ENCODE assay signal across 25 cellular contexts in the genomic region with DNA sequence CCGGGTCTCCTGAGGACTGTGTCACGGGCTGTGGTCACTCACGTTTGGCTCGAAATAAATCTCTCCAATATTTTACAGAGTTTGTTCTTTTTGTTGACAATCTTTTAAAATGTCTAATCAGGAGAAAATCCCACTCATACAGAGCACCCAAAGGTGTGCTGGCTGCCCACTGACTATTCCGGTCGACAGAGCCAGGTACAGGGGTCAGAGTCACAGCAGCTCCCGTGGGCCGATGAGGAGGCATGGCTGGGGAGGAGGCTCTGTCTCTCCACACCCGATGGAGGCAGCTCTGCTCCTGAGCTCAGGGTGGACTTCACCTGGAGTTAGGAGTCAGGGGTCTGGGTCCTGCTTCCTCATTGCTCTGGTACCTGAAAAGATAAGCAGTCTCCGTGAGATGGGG. TPM values are rescaled to one million over a fixed set of nuclear protein-coding genes. Genes with fewer than 3 reads are reported as not detected.
"Had no signal": no experiment of that assay in that cellular context is flagged by ENCODE, and none has a peak within 500 bp of the region (broad histone marks: within the 10 kb centered on the region; RNA-seq: fewer than 3 reads in every experiment).

No MANE protein-coding gene starts in this region.

- H3K4me3 ChIP-seq: adrenal gland, ascending aorta, transverse colon, vagina had no signal

- H3K9me3 Mint-ChIP-seq: stimulated activated naive B cell treated with anti-CD40 and anti-IgM and Interleukin-4, amounts not matched to agents 10 μg/mL and 1 μg/mL and 100 μg/mL, for 72 hours had no signal

- DNase-seq: activated CD4-positive, alpha-beta T cell treated with anti-CD3 and anti-CD28 coated beads for 1 hour; activated gamma-delta T cell treated with Interleukin-2 at 50 U/mL for 16 hours; activated T-cell treated with anti-CD3 and anti-CD28 coated beads, Interleukin-2, amount 50 U/mL, for 1 hour; adrenal gland; central memory CD4-positive, alpha-beta T cell; effector memory CD4-positive, alpha-beta T cell; left ventricle myocardium superior; occipital lobe; stimulated activated CD4-positive, alpha-beta T cell treated with anti-CD3 and anti-CD28 coated beads, Interleukin-2, amount 100 ng/mL, for 48 hours; stimulated activated CD8-positive, alpha-beta memory T cell treated with anti-CD3 and anti-CD28 coated beads, Interleukin-4, amount 100 ng/mL, for 48 hours; stimulated activated naive B cell treated with anti-CD40 and anti-IgM and Interleukin-4, amounts not matched to agents 10 μg/mL and 1 μg/mL and 100 μg/mL, for 72 hours; transverse colon had no signal

- H3K4me1 ChIP-seq: adrenal gland, ascending aorta, vagina had no signal

- H3K4me3 Mint-ChIP-seq: activated naive CD8-positive, alpha-beta T cell; stimulated activated naive B cell treated with anti-CD40 and anti-IgM and Interleukin-4, amounts not matched to agents 10 μg/mL and 1 μg/mL and 100 μg/mL, for 72 hours had no signal

- H3K36me3 Mint-ChIP-seq: activated naive CD8-positive, alpha-beta T cell; stimulated activated naive B cell treated with anti-CD40 and anti-IgM and Interleukin-4, amounts not matched to agents 10 μg/mL and 1 μg/mL and 100 μg/mL, for 72 hours had no signal

- H3K27me3 ChIP-seq: ascending aorta, vagina had no signal

- H3K27ac Mint-ChIP-seq: activated naive CD8-positive, alpha-beta T cell; stimulated activated naive B cell treated with anti-CD40 and anti-IgM and Interleukin-4, amounts not matched to agents 10 μg/mL and 1 μg/mL and 100 μg/mL, for 72 hours had no signal

- H3K36me3 ChIP-seq: adrenal gland, ascending aorta, transverse colon, vagina had no signal

- ATAC-seq: esophagus mucosa; stimulated activated naive B cell treated with anti-CD40 and anti-IgM and Interleukin-4, amounts not matched to agents 10 μg/mL and 1 μg/mL and 100 μg/mL, for 72 hours had no signal

- H3K27ac ChIP-seq: adrenal gland, ascending aorta, transverse colon, vagina, VCaP had no signal

- H3K9me3 ChIP-seq: adrenal gland, ascending aorta, transverse colon, vagina had no signal

RNA-seq across cellular contexts. Expression of gene UNC93A, which starts 53.7 kb away (rescaled TPM):
- total RNA-seq: adrenal gland; ascending aorta; dermis microvascular lymphatic vessel endothelial cell; endothelial cell of umbilical vein; frontal cortex; left ventricle myocardium superior; mononuclear cell; myocyte; occipital lobe; posterior vena cava; T-helper 2 cell treated with Interferon-gamma antibody and Interleukin-4, amounts not matched to agents 100 ng/mL and 5 ng/mL, for 36 hours; temporal lobe; transverse colon had no signal
